Comparison of ENCODE assay signal across 22 cellular contexts in the genomic region with DNA sequence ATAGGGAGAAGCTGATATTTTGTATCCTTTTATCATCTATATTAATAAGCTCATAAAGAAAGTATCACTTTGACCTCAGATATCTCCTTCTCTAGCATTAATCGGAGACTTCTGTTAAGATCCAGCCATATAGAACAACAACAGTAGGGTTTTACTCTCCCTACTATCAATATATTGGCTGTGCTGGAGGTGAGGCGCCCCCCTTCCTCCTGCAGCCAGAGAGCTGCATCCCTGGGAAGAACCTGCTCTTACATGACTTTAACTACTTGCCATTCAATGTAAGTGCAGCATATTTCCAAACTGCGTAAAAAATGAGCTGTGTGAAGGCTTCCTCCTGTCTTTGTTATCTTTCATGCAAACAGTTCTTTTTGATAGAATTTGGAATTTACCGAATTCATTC.
"Had no signal": no experiment of that assay in that cellular context is flagged by ENCODE, and none has a peak within 500 bp of the region (broad histone marks: within the 10 kb centered on the region; RNA-seq: fewer than 3 reads in every experiment).

No MANE protein-coding gene starts in this region.

- H2AFZ ChIP-seq: hepatocyte had no signal

- H3K36me3 ChIP-seq: left ventricle myocardium inferior, right lobe of liver, stomach had no signal

- H3K4me3 ChIP-seq: body of pancreas, dorsolateral prefrontal cortex, hepatocyte, left ventricle myocardium inferior, psoas muscle, right lobe of liver, stomach had no signal

- DNase-seq: activated CD4-positive, alpha-beta T cell treated with anti-CD3 and anti-CD28 coated beads, Interleukin-2, amount 10 ng/mL, durations not matched to agents 24 days and 14 days; activated CD4-positive, CD25-positive, alpha-beta regulatory T cell; activated CD8-positive, alpha-beta T cell treated with anti-CD3 and anti-CD28 coated beads, Interleukin-2, amount 10 ng/mL, durations not matched to agents 7 days and 5 days; activated naive CD4-positive, alpha-beta T cell treated with Interleukin-2 at 50 U/mL for 16 hours; activated naive CD8-positive, alpha-beta T cell treated with anti-CD3 and anti-CD28 coated beads, Interleukin-2, amount 10 ng/mL, durations not matched to agents 7 days and 5 days; activated T-cell treated with anti-CD3 and anti-CD28 coated beads, Interleukin-2, amount 50 U/mL, for 24 hours; amygdala; body of pancreas; caudate nucleus; dorsolateral prefrontal cortex; endodermal cell; foreskin fibroblast; left ventricle myocardium inferior; mammary epithelial cell; midbrain; psoas muscle; right lobe of liver; small intestine; stimulated activated CD4-positive, alpha-beta T cell treated with anti-CD3 and anti-CD28 coated beads, Interleukin-4, amount 100 ng/mL, for 24 hours; stomach had no signal

- H3K27me3 ChIP-seq: body of pancreas, dorsolateral prefrontal cortex, hepatocyte, right lobe of liver, stomach had no signal

- H3K4me1 ChIP-seq: left ventricle myocardium inferior, psoas muscle, right lobe of liver had no signal

- H3K4me2 ChIP-seq: hepatocyte had no signal

- H3K27ac ChIP-seq: dorsolateral prefrontal cortex, epithelial cell of prostate, hepatocyte, left ventricle myocardium inferior, psoas muscle, right lobe of liver, stomach had no signal

- H3K9me3 ChIP-seq: body of pancreas, left ventricle myocardium inferior, psoas muscle, right lobe of liver, stomach had no signal
